ENCODE assay signal across 31 cellular contexts in the genomic region with DNA sequence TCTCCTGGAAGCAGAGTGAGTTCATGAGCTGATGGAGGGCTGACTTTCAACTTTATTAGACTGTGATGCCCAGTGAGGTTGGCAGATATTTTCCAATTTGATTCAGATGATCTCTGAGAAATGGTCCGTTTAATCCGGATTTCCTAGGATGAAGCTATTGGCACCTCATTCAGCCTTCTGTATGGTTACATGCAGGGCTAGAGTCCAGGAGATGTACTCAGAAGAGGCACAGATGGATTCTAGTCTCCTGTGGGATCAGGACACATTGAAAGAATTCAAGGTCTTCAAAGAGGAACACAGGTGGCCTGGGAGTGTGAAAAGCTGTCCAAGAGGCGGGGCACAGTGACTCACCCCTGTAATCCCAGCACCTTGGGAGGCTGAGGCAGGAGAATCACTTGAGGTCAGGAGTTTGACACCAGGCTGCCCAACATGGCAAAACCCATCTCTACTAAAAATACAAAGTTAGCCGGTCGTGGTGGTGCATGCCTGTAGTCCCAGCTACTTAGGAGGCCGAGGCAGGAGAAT.
"Had no signal": no experiment of that assay in that cellular context is flagged by ENCODE, and none has a peak within 500 bp of the region (broad histone marks: within the 10 kb centered on the region; RNA-seq: fewer than 3 reads in every experiment).

No MANE protein-coding gene starts in this region.

- H3K4me3 Mint-ChIP-seq: activated CD4-positive, alpha-beta T cell treated with anti-CD3 and anti-CD28 coated beads for 36 hours; activated CD4-positive, alpha-beta T cell treated with anti-CD3 and anti-CD28 coated beads, Interleukin-2, amount 10 ng/mL, durations not matched to agents 7 days and 5 days; activated CD8-positive, alpha-beta T cell treated with anti-CD3 and anti-CD28 coated beads, Interleukin-2, amount 10 ng/mL, durations not matched to agents 7 days and 5 days; activated naive CD8-positive, alpha-beta T cell treated with anti-CD3 and anti-CD28 coated beads for 36 hours; T-cell; T-helper 17 cell had no signal

- H3K27me3 ChIP-seq: ascending aorta, MG63, Peyer's patch had no signal

- H3K27ac Mint-ChIP-seq: activated CD4-positive, alpha-beta T cell treated with anti-CD3 and anti-CD28 coated beads for 36 hours; activated CD4-positive, alpha-beta T cell treated with anti-CD3 and anti-CD28 coated beads, Interleukin-2, amount 10 ng/mL, durations not matched to agents 7 days and 5 days; activated CD8-positive, alpha-beta T cell treated with anti-CD3 and anti-CD28 coated beads, Interleukin-2, amount 10 ng/mL, durations not matched to agents 7 days and 5 days; activated naive CD8-positive, alpha-beta T cell treated with anti-CD3 and anti-CD28 coated beads for 36 hours; T-helper 17 cell had no signal

- H3K27ac ChIP-seq: ascending aorta, Peyer's patch, RWPE1 had no signal

- H3K9me3 ChIP-seq: ascending aorta, MG63, Peyer's patch had no signal

- H3K4me3 ChIP-seq: ascending aorta, MG63, Peyer's patch had no signal

- H3K9me3 Mint-ChIP-seq: activated CD4-positive, alpha-beta T cell treated with anti-CD3 and anti-CD28 coated beads, Interleukin-2, amount 10 ng/mL, durations not matched to agents 7 days and 5 days; activated naive CD8-positive, alpha-beta T cell treated with anti-CD3 and anti-CD28 coated beads for 36 hours; T-cell had no signal

- DNase-seq: activated CD4-positive, alpha-beta T cell treated with anti-CD3 and anti-CD28 coated beads for 36 hours; activated CD4-positive, alpha-beta T cell treated with anti-CD3 and anti-CD28 coated beads, Interleukin-2, amount 10 ng/mL, durations not matched to agents 7 days and 5 days; activated CD4-positive, alpha-beta T cell treated with anti-CD3 and anti-CD28 coated beads, Interleukin-2, amount 50 U/mL, for 48 hours; activated CD8-positive, alpha-beta memory T cell treated with anti-CD3 and anti-CD28 coated beads, Interleukin-2, amount 50 U/mL, for 4 hours; activated CD8-positive, alpha-beta T cell treated with anti-CD3 and anti-CD28 coated beads, Interleukin-2, amount 10 ng/mL, durations not matched to agents 7 days and 5 days; activated effector memory CD4-positive, alpha-beta T cell treated with Interleukin-2 at 50 U/mL for 16 hours; activated naive CD4-positive, alpha-beta T cell treated with anti-CD3 and anti-CD28 coated beads, Interleukin-2, amount 50 U/mL, for 16 hours; activated naive CD8-positive, alpha-beta T cell treated with anti-CD3 and anti-CD28 coated beads for 36 hours; activated T-cell treated with anti-CD3 and anti-CD28 coated beads, Interleukin-2, amount 50 U/mL, for 48 hours; amygdala; Karpas-422; KBM-7; MG63; NCI-H1048; NCI-H1105 treated with DMSO at 0.1 percent for 48 hours; NCI-H1436; NCI-H1694; NCI-H2029; NCI-H510A; NCI-H526; NCI-H748 treated with DMSO at 0.1 percent for 48 hours; NK-92 treated with Interleukin-12 subunit alpha and Interleukin-12 subunit beta, amount 100 ng/mL, for 24 hours; PC-3; Peyer's patch; SIG-M5; T-cell; T-helper 17 cell had no signal

- H3K36me3 Mint-ChIP-seq: activated naive CD8-positive, alpha-beta T cell treated with anti-CD3 and anti-CD28 coated beads for 36 hours; T-cell had no signal

- H3K36me3 ChIP-seq: ascending aorta, MG63, Peyer's patch had no signal

- ATAC-seq: activated CD4-positive, alpha-beta T cell treated with anti-CD3 and anti-CD28 coated beads for 36 hours; activated CD4-positive, CD25-positive, alpha-beta regulatory T cell treated with anti-CD3 and anti-CD28 coated beads, Interleukin-2, amount 50 U/mL, for 24 hours; activated CD8-positive, alpha-beta T cell treated with anti-CD3 and anti-CD28 coated beads, Interleukin-2, amount 10 ng/mL, durations not matched to agents 7 days and 5 days; PC-3; SK-N-SH treated with all-trans-retinoic acid at 6 μM for 48 hours; T-cell; T-helper 17 cell had no signal

- H3K4me1 ChIP-seq: Peyer's patch had no signal
